Comparison of ENCODE assay signal across 8 cellular contexts in genomic region chr17:16438557-16439302, GRCh38. TPM values are rescaled to one million over a fixed set of nuclear protein-coding genes. Genes with fewer than 3 reads are reported as not detected.
DNase-seq lines count a peak whose midpoint lies in the region; ATAC-seq and TF ChIP-seq lines count a peak whose summit lies in the region.

No MANE protein-coding gene starts in this region.

- H3K36me3 ChIP-seq in PC-3 (ENCODE audit: low read depth, low read length) (peaks cover 48% of the 10 kb centered on the region), esophagus (ENCODE audit: control insufficient read depth in 2 of 2, insufficient read depth in 2 of 2, low read length in 1 of 2) (peaks cover 15 to 22% of the 10 kb centered on the region in 2 donors), mucosa of rectum (ENCODE audit: control insufficient read depth in 2 of 2, insufficient read depth in 2 of 2, low read length in 2 of 2) (peaks cover 28 to 29% of the 10 kb centered on the region in 2 donors)

- CTCF ChIA-PET in PC-3 (lab: Charles Lee), result interaction anchor here (0.6 kb wide), 1 partner anchor 102 kb away, joined by 3 read pairs; no protein-coding TSS in a partner anchor

- H3K27ac ChIP-seq in PC-3 (ENCODE audit: low read length) (peak overlapping the region; percentile 74), esophagus (ENCODE audit: low read depth in 2 of 2, low read length in 1 of 2) (peak overlapping the region; percentile 76 to 89), mucosa of rectum (ENCODE audit: low read depth in 2 of 2, low read length in 2 of 2) (peak overlapping the region; percentile 88)

- no peaks in the 10 kb centered on the region for H3K9me2 ChIP-seq in PC-3 (replicated peaks; ENCODE audit: low read length)

- TF ChIP-seq CTCF in PC-3 (conservative IDR thresholded peaks at IDR 0.05; ENCODE audit: low read depth, low read length), result no peak

- H3K9me3 ChIP-seq in PC-3 (ENCODE audit: low read length), result no peaks in the 10 kb centered on the region
- H3K9me3 ChIP-seq in esophagus (ENCODE audit: control insufficient read depth in 2 of 2, insufficient read depth in 1 of 2, low read depth in 1 of 2, low read length in 1 of 2), result no peaks in the 10 kb centered on the region
- no peaks in the 10 kb centered on the region for H3K9me3 ChIP-seq in mucosa of rectum (ENCODE audit: control insufficient read depth in 2 of 2, low read length in 2 of 2)

- DNase-seq in DMS53 (lab: John Stamatoyannopoulos, UW), result peak; percentile 98
- DNase-seq in Jurkat, Clone E6-1 (ENCODE audit: low read depth, low spot score), result peak; percentile 100
- DNase-seq in PC-3, result peak; percentile 100
- DNase-seq in activated T-cell treated with anti-CD3 and anti-CD28 coated beads, Interleukin-2, amount 50 U/mL, for 24 hours, result peak; percentile 94
- peak; percentile 84 to 93 for DNase-seq in stimulated activated CD8-positive, alpha-beta memory T cell treated with anti-CD3 and anti-CD28 coated beads, Interleukin-4, amount 100 ng/mL, for 4 hours (ENCODE audit: low read depth in 2 of 2, low spot score in 1 of 2)

- H3F3A ChIP-seq in PC-3 (ENCODE audit: low read length, unreplicated experiment), result peaks cover 35% of the 10 kb centered on the region

- H3K9me3 Mint-ChIP-seq in activated T-cell treated with anti-CD3 and anti-CD28 coated beads, Interleukin-2, amount 50 U/mL, for 24 hours, result no peaks in the 10 kb centered on the region

- H3K27ac Mint-ChIP-seq in activated T-cell treated with anti-CD3 and anti-CD28 coated beads, Interleukin-2, amount 50 U/mL, for 24 hours, result peak overlapping the region; percentile 100

- H4K20me1 ChIP-seq in PC-3 (ENCODE audit: low read length), result peaks cover 44% of the 10 kb centered on the region

- H3K4me1 Mint-ChIP-seq in activated T-cell treated with anti-CD3 and anti-CD28 coated beads, Interleukin-2, amount 50 U/mL, for 24 hours (ENCODE audit: low read depth), result peaks cover 46% of the 10 kb centered on the region

- H3K4me3 Mint-ChIP-seq in activated T-cell treated with anti-CD3 and anti-CD28 coated beads, Interleukin-2, amount 50 U/mL, for 24 hours, result peak overlapping the region; percentile 99

- H3K36me3 Mint-ChIP-seq in activated T-cell treated with anti-CD3 and anti-CD28 coated beads, Interleukin-2, amount 50 U/mL, for 24 hours (ENCODE audit: low read depth), result peaks cover 60% of the 10 kb centered on the region

- peaks cover 32% of the 10 kb centered on the region for H3K4me1 ChIP-seq in PC-3 (ENCODE audit: insufficient read depth, low read length)
- peaks cover 4 to 8% of the 10 kb centered on the region in 2 donors for H3K4me1 ChIP-seq in esophagus (ENCODE audit: control insufficient read depth in 2 of 2, insufficient read depth in 2 of 2, low read length in 1 of 2)
- H3K4me1 ChIP-seq in mucosa of rectum (ENCODE audit: control insufficient read depth in 2 of 2, insufficient read depth in 2 of 2, low read length in 2 of 2), result peaks cover 13 to 20% of the 10 kb centered on the region in 2 donors

- BruUV-seq in PC-3 (replicated peaks; lab: Mats Ljungman, UMichigan), result no TSS peak

- POLR2A ChIA-PET in PC-3 (lab: Charles Lee; ENCODE audit: unreplicated experiment), result interaction anchor here (0.5 to 0.9 kb wide), 5 partner anchors 46 to 484 kb away, joined by 4 to 8 read pairs (median 6); no protein-coding TSS in a partner anchor

- ATAC-seq in GM21717 (IDR thresholded peaks at IDR 0.05; ENCODE audit: unreplicated experiment) (peak; percentile 65), PC-3 (peak; percentile 82)

- H3K4me2 ChIP-seq in PC-3 (ENCODE audit: low read length), result peak overlapping the region; percentile 86

- H3K27me3 ChIP-seq in PC-3 (ENCODE audit: low read length), result no peaks in the 10 kb centered on the region
- H3K27me3 ChIP-seq in esophagus (ENCODE audit: control insufficient read depth in 1 of 2, insufficient read depth in 2 of 2, low read length in 2 of 2), result no peaks in the 10 kb centered on the region
- H3K27me3 ChIP-seq in mucosa of rectum (ENCODE audit: control insufficient read depth in 2 of 2, insufficient read depth in 2 of 2, low read length in 2 of 2), result no peaks in the 10 kb centered on the region

- peaks cover 45% of the 10 kb centered on the region for H3K79me2 ChIP-seq in PC-3 (ENCODE audit: low read length)

- intact Hi-C loops in PC-3 (cut with micrococcal nuclease), result no loop called here

- no peaks in the 10 kb centered on the region for H3K27me3 Mint-ChIP-seq in activated T-cell treated with anti-CD3 and anti-CD28 coated beads, Interleukin-2, amount 50 U/mL, for 24 hours

- 0% methylated on average over 46 of the region's 46 CpGs for WGBS in esophagus, 2 donors

- peak overlapping the region; percentile 98 for H3K9ac ChIP-seq in PC-3 (ENCODE audit: low read length)
- H3K9ac ChIP-seq in mucosa of rectum (ENCODE audit: low read depth in 1 of 2, low read length in 2 of 2), result peak overlapping the region; percentile 96 to 97

- H3K4me3 ChIP-seq in Jurkat, Clone E6-1 (ENCODE audit: low read length), result peak overlapping the region; percentile 84
- H3K4me3 ChIP-seq in PC-3 (ENCODE audit: low read length) (peak overlapping the region; percentile 87), esophagus (ENCODE audit: low read depth in 1 of 2, low read length in 2 of 2) (peak overlapping the region; percentile 76 to 78), mucosa of rectum (ENCODE audit: low read length in 2 of 2) (peak overlapping the region; percentile 78 to 82)

- H2AFZ ChIP-seq in PC-3 (ENCODE audit: low read length), result peak overlapping the region; percentile 80

RNA-seq across cellular contexts. Expression of gene TRPV2, which starts 23.4 kb away (rescaled TPM):
- polyA plus RNA-seq in Jurkat, Clone E6-1 (2012; ENCODE audit: insufficient read depth, insufficient read length), result 43.1 TPM
- total RNA-seq in PC-3 (2014; rRNA removed), result 0.69 and 1.9 TPM in 2 replicates
- 1 to 10 TPM; 2.7 to 2.8 TPM for polyA plus RNA-seq in esophagus

RNA-seq across cellular contexts. Expression of gene LRRC75A, which starts 53.3 kb away (rescaled TPM):
- 8.6 TPM for polyA plus RNA-seq in Jurkat, Clone E6-1 (2012; ENCODE audit: insufficient read depth, insufficient read length)
- total RNA-seq in PC-3 (2014; rRNA removed), result 15.8 and 19.4 TPM in 2 replicates
- polyA plus RNA-seq in esophagus, result under 1 TPM; 0.53 to 0.65 TPM

RNA-seq across cellular contexts. Expression of gene UBB, which starts 57.8 kb away (rescaled TPM):
- polyA plus RNA-seq in Jurkat, Clone E6-1 (2012; ENCODE audit: insufficient read depth, insufficient read length), result 940 TPM
- 2,112 and 2,970 TPM in 2 replicates for total RNA-seq in PC-3 (2014; rRNA removed)
- 100 to 1,000 TPM; 260 to 626 TPM for polyA plus RNA-seq in esophagus

Comparison
In these comparisons a context has a peak if more than half of its experiments do, and no peak if none do; other contexts are left out.
1. Peak in every context shown above with its lines: DNase-seq, ATAC-seq, H3K4me3 ChIP-seq and H3K27ac ChIP-seq.